Comparison of ENCODE assay signal across 8 cellular contexts in genomic region chr3:114706591-114707224, GRCh38.
DNase-seq lines count a peak whose midpoint lies in the region; TF ChIP-seq lines count a peak whose summit lies in the region.

No MANE protein-coding gene starts in this region.

- H3K9me3 ChIP-seq in effector memory CD4-positive, alpha-beta T cell (ENCODE audit: control insufficient read depth, low read length), result no peaks in the 10 kb centered on the region

- no peaks in the 10 kb centered on the region for H3K27me3 ChIP-seq in effector memory CD4-positive, alpha-beta T cell (replicated peaks; ENCODE audit: control insufficient read depth, insufficient read depth, low read length, poor library complexity, severe bottlenecking)

- peaks cover 5% of the 10 kb centered on the region for H3K36me3 Mint-ChIP-seq in stimulated activated naive CD8-positive, alpha-beta T cell treated with anti-CD3 and anti-CD28 coated beads, Interleukin-15, Interleukin-2, amounts not matched to agents 100 ng/mL and 50 ng/mL, for 24 hours (ENCODE audit: low read depth)

- H3K4me1 ChIP-seq in effector memory CD4-positive, alpha-beta T cell (ENCODE audit: control insufficient read depth, insufficient read depth, low read length, poor library complexity, severe bottlenecking), result no peaks in the 10 kb centered on the region

- H3K27ac Mint-ChIP-seq in stimulated activated naive CD8-positive, alpha-beta T cell treated with anti-CD3 and anti-CD28 coated beads, Interleukin-15, Interleukin-2, amounts not matched to agents 100 ng/mL and 50 ng/mL, for 24 hours, result peak overlapping the region; percentile 68

- peak overlapping the region; percentile 7 for H3K4me3 Mint-ChIP-seq in stimulated activated naive CD8-positive, alpha-beta T cell treated with anti-CD3 and anti-CD28 coated beads, Interleukin-15, Interleukin-2, amounts not matched to agents 100 ng/mL and 50 ng/mL, for 24 hours

- peaks cover 26% of the 10 kb centered on the region for H3K4me1 Mint-ChIP-seq in stimulated activated naive CD8-positive, alpha-beta T cell treated with anti-CD3 and anti-CD28 coated beads, Interleukin-15, Interleukin-2, amounts not matched to agents 100 ng/mL and 50 ng/mL, for 24 hours (ENCODE audit: low read depth)

- H3K27ac ChIP-seq in effector memory CD4-positive, alpha-beta T cell (ENCODE audit: insufficient read depth, low read length, poor library complexity, severe bottlenecking), result no peak overlapping the region

- no peaks in the 10 kb centered on the region for H3K27me3 Mint-ChIP-seq in stimulated activated naive CD8-positive, alpha-beta T cell treated with anti-CD3 and anti-CD28 coated beads, Interleukin-15, Interleukin-2, amounts not matched to agents 100 ng/mL and 50 ng/mL, for 24 hours

- DNase-seq in AG20443 (ENCODE audit: low spot score), result peak; percentile 17
- peak; percentile 51 for DNase-seq in GM20000 (ENCODE audit: low spot score)
- peak; percentile 26 for DNase-seq in NCI-H2107 (lab: John Stamatoyannopoulos, UW)
- DNase-seq in fibroblast of villous mesenchyme (ENCODE audit: low read depth), result peak; percentile 53
- no peak for DNase-seq in GM19238 (ENCODE audit: insufficient read length, low spot score)
- DNase-seq in NK-92 treated with Interleukin-12 subunit alpha and Interleukin-12 subunit beta, amount 100 ng/mL, for 24 hours (lab: John Stamatoyannopoulos, UW), result no peak
- DNase-seq in effector memory CD4-positive, alpha-beta T cell, result no peak

- TF ChIP-seq CTCF in GM20000 (IDR thresholded peaks at IDR 0.05; ENCODE audit: extremely low read depth, missing control alignments) (no peak), fibroblast of villous mesenchyme (IDR thresholded peaks at IDR 0.05; ENCODE audit: insufficient read depth, low read depth, low read length) (no peak)

- H3K9me3 Mint-ChIP-seq in stimulated activated naive CD8-positive, alpha-beta T cell treated with anti-CD3 and anti-CD28 coated beads, Interleukin-15, Interleukin-2, amounts not matched to agents 100 ng/mL and 50 ng/mL, for 24 hours, result no peaks in the 10 kb centered on the region

- no peaks in the 10 kb centered on the region for H3K36me3 ChIP-seq in effector memory CD4-positive, alpha-beta T cell (ENCODE audit: control insufficient read depth, insufficient read depth, low read length)

- no peak overlapping the region for H3K4me3 ChIP-seq in fibroblast of villous mesenchyme (ENCODE audit: low read depth, low read length)
- H3K4me3 ChIP-seq in effector memory CD4-positive, alpha-beta T cell (ENCODE audit: insufficient read depth, low read depth, low read length, poor library complexity, severe bottlenecking), result no peak overlapping the region

Comparison
In these comparisons a context has a peak if more than half of its experiments do, and no peak if none do; other contexts are left out.
1. DNase-seq: peak in AG20443 (single experiment), GM20000 (single experiment), NCI-H2107 (single experiment) and fibroblast of villous mesenchyme (single experiment); none in GM19238 (single experiment), NK-92 treated with Interleukin-12 subunit alpha and Interleukin-12 subunit beta, amount 100 ng/mL, for 24 hours (single experiment) and effector memory CD4-positive, alpha-beta T cell (0 of 3).